ENCODE assay signal across 1 cellular context in the genomic region with DNA sequence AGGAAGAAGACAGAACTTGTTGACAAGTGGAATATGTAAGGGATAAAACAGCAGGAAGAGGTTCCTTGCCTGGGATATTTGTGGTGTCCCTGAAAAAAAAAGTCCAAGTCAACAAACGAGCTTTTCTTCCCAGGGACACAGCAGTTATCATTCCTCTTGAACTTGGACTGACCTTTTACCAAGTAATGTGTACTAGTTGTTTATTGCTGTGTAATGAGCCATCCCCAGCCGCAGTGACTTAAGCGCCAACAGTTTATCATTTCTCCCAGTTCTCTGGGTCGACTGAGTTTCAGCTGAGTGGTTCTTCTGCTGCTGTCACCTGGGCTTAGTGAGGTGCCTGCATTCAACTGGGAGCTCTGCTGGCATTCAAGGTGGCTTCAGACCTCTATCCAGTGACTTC.
TF ChIP-seq lines count a peak whose summit lies in the region.

No MANE protein-coding gene starts in this region.

TF ChIP-seq in IMR-90, 13 proteins besides CTCF, POLR2A, EP300 and RAD21:
- TF ChIP-seq, protein P1, sequence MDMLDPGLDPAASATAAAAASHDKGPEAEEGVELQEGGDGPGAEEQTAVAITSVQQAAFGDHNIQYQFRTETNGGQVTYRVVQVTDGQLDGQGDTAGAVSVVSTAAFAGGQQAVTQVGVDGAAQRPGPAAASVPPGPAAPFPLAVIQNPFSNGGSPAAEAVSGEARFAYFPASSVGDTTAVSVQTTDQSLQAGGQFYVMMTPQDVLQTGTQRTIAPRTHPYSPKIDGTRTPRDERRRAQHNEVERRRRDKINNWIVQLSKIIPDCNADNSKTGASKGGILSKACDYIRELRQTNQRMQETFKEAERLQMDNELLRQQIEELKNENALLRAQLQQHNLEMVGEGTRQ (IDR thresholded peaks at IDR 0.05; ENCODE audit: low read depth, low read length), result no peak
- no peak for TF ChIP-seq BHLHE40 (IDR thresholded peaks at IDR 0.05; ENCODE audit: low read depth, low read length)
- TF ChIP-seq FOS (IDR thresholded peaks at IDR 0.05; ENCODE audit: low read depth, low read length), result no peak
- no peak for TF ChIP-seq RFX5 (IDR thresholded peaks at IDR 0.05; ENCODE audit: low read depth, low read length)
- no peak for TF ChIP-seq CEBPB (IDR thresholded peaks at IDR 0.05; ENCODE audit: low read depth, low read length)
- TF ChIP-seq SMC3 (IDR thresholded peaks at IDR 0.05; ENCODE audit: low read depth, low read length), result no peak
- TF ChIP-seq RCOR1 (IDR thresholded peaks at IDR 0.05; ENCODE audit: insufficient replicate concordance, low read length), result no peak
- TF ChIP-seq NFE2L2 (IDR thresholded peaks at IDR 0.05; ENCODE audit: low read depth, low read length), result no peak
- TF ChIP-seq CHD1 (IDR thresholded peaks at IDR 0.05; ENCODE audit: low read depth, low read length), result no peak
- TF ChIP-seq MAFK (IDR thresholded peaks at IDR 0.05; ENCODE audit: low read depth, low read length), result no peak
- no peak for TF ChIP-seq MAZ (IDR thresholded peaks at IDR 0.05; ENCODE audit: borderline replicate concordance, low read depth, low read length)
- no peak for TF ChIP-seq MXI1 (IDR thresholded peaks at IDR 0.05; ENCODE audit: borderline replicate concordance, low read depth, low read length)
- TF ChIP-seq, protein P2, sequence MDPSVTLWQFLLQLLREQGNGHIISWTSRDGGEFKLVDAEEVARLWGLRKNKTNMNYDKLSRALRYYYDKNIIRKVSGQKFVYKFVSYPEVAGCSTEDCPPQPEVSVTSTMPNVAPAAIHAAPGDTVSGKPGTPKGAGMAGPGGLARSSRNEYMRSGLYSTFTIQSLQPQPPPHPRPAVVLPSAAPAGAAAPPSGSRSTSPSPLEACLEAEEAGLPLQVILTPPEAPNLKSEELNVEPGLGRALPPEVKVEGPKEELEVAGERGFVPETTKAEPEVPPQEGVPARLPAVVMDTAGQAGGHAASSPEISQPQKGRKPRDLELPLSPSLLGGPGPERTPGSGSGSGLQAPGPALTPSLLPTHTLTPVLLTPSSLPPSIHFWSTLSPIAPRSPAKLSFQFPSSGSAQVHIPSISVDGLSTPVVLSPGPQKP (IDR thresholded peaks at IDR 0.05; ENCODE audit: borderline replicate concordance, low read depth, low read length), result no peak
